Comparison of ENCODE assay signal across 6 cellular contexts in genomic region chr16:67538666-67539101, GRCh38. TPM values are rescaled to one million over a fixed set of nuclear protein-coding genes. Genes with fewer than 3 reads are reported as not detected.
DNase-seq lines count a peak whose midpoint lies in the region; ATAC-seq and TF ChIP-seq lines count a peak whose summit lies in the region.

No MANE protein-coding gene starts in this region.

- H3K4me3 ChIP-seq in HFF-Myc (replicated peaks; ENCODE audit: low read depth, low read length) = peak overlapping the region; percentile 54
- H3K4me3 ChIP-seq in choroid plexus epithelial cell (ENCODE audit: low read depth, low read length) = peak overlapping the region; percentile 67

- no peaks in the 10 kb centered on the region for H3K27me3 Mint-ChIP-seq in osteocyte (ENCODE audit: unreplicated experiment)

- H3K9me3 Mint-ChIP-seq in osteocyte (ENCODE audit: unreplicated experiment) = no peaks in the 10 kb centered on the region

- TF ChIP-seq CTCF in HFF-Myc (IDR thresholded peaks at IDR 0.05; ENCODE audit: low read depth, low read length, missing control alignments) = no peak
- no peak for TF ChIP-seq CTCF in choroid plexus epithelial cell (conservative IDR thresholded peaks at IDR 0.05; ENCODE audit: low read depth, low read length)
- no peak for TF ChIP-seq CTCF in osteocyte (IDR thresholded peaks at IDR 0.05)

- ATAC-seq in HG03135 (IDR thresholded peaks at IDR 0.05; ENCODE audit: unreplicated experiment) = no peak
- ATAC-seq in GM19467 (IDR thresholded peaks at IDR 0.05; ENCODE audit: unreplicated experiment) = no peak

- no peak for DNase-seq in HFF-Myc (ENCODE audit: extremely low read depth, low read depth)
- peak; percentile 71 for DNase-seq in choroid plexus epithelial cell (ENCODE audit: low read depth)
- DNase-seq in osteocyte (ENCODE audit: extremely low spot score, unreplicated experiment) = peak; percentile 82
- DNase-seq in NCI-H526 (lab: John Stamatoyannopoulos, UW) = no peak

- H3K4me3 Mint-ChIP-seq in osteocyte (ENCODE audit: unreplicated experiment) = peak overlapping the region; percentile 62

- peaks cover 15% of the 10 kb centered on the region for H3K36me3 Mint-ChIP-seq in osteocyte (ENCODE audit: unreplicated experiment)

- H3K27ac Mint-ChIP-seq in osteocyte (ENCODE audit: unreplicated experiment) = peak overlapping the region; percentile 31

- H3K4me1 Mint-ChIP-seq in osteocyte (ENCODE audit: unreplicated experiment) = peaks cover 49% of the 10 kb centered on the region

RNA-seq across cellular contexts. Expression of gene RIPOR1, which starts 10.1 kb away (rescaled TPM):
- 75.0 and 77.0 TPM in 2 replicates for total RNA-seq in osteocyte

RNA-seq across cellular contexts. Expression of gene CTCF, which starts 23.6 kb away (rescaled TPM):
- total RNA-seq in osteocyte = 43.2 and 47.4 TPM in 2 replicates

RNA-seq across cellular contexts. Expression of gene AGRP, which starts 55.3 kb away (rescaled TPM):
- total RNA-seq in osteocyte = not detected in 2 replicates

RNA-seq across cellular contexts. Expression of gene ATP6V0D1, which starts 57.7 kb away (rescaled TPM):
- 112 and 116 TPM in 2 replicates for total RNA-seq in osteocyte

Comparison
In these comparisons a context has a peak if more than half of its experiments do, and no peak if none do; other contexts are left out.
1. DNase-seq: peak in choroid plexus epithelial cell (single experiment) and osteocyte (single experiment); none in HFF-Myc (single experiment) and NCI-H526 (0 of 2).